Comparison of ENCODE assay signal across 16 cellular contexts in the genomic region with DNA sequence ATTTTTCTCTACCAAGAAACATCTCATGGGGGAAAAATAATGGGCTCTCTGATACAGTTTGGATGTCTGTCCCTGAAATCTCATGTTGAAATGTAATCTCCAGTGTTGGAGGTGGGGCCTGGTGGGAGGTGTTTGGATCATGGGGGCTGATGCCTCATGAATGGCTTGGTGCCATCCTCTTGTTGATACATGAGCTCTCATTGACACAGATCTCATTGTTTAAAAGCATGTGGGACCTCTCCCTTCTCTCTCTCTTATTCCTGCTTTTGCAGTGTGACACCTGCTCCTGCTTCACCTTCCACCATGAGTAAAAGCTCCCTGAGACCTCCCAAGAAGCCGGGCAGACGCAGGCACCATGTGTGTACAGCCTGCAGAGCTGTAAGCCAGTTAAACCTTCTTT.
A peak's percentile ranks its signal among the peaks of the same experiment; 100 is the strongest.
DNase-seq lines count a peak whose midpoint lies in the region; ATAC-seq and TF ChIP-seq lines count a peak whose summit lies in the region.
"Had no signal": no experiment of that assay in that cellular context is flagged by ENCODE, and none has a peak within 500 bp of the region (broad histone marks: within the 10 kb centered on the region; RNA-seq: fewer than 3 reads in every experiment).

No MANE protein-coding gene starts in this region.

- intact Hi-C loops in spleen (cut with DNase I; ENCODE audit: low total_unique reads), result no loop called here

- DNase-seq in NCI-H510A (lab: John Stamatoyannopoulos, UW), result peak; percentile 2
- DNase-seq in NCI-H510A treated with DMSO at 0.1 percent for 48 hours (lab: John Stamatoyannopoulos, UW), result no peak
- DNase-seq in NCI-H2029 (lab: John Stamatoyannopoulos, UW), result peak; percentile 75
- no peak for DNase-seq in T-helper 17 cell
- DNase-seq in GM13977 (ENCODE audit: low spot score), result no peak
- DNase-seq in NCI-H82 (lab: John Stamatoyannopoulos, UW), result no peak
- DNase-seq in spleen, result no peak
- DNase-seq: CD4-positive, alpha-beta memory T cell; DMS153; DMS79 treated with DMSO at 0.1 percent for 48 hours; EL; IMR-90 had no signal

- WGBS in spleen, 5 donors, result 89 to 98% (median 96%) methylated on average over 2 of the region's 2 CpGs

- H3K36me3 Mint-ChIP-seq in T-helper 17 cell (ENCODE audit: low read depth), result no peaks in the 10 kb centered on the region
- H3K36me3 Mint-ChIP-seq: CD4-positive, alpha-beta memory T cell had no signal

- H3K27ac Mint-ChIP-seq in T-helper 17 cell, result peak overlapping the region; percentile 24
- H3K27ac Mint-ChIP-seq: B cell; CD4-positive, alpha-beta memory T cell had no signal

- H3K4me3 ChIP-seq in spleen, result no peak overlapping the region

- no peaks in the 10 kb centered on the region for H3K27me3 Mint-ChIP-seq in T-helper 17 cell
- H3K27me3 Mint-ChIP-seq: B cell; CD4-positive, alpha-beta memory T cell had no signal

- TF ChIP-seq POLR2A in spleen (IDR thresholded peaks at IDR 0.05), result no peak

- H3K27ac ChIP-seq in spleen, result no peak overlapping the region
- H3K27ac ChIP-seq: C4-2B, HL-60 had no signal

- no peak for ATAC-seq in T-helper 17 cell
- ATAC-seq: HCT116 had no signal

- no peak overlapping the region for H3K4me3 Mint-ChIP-seq in T-helper 17 cell
- H3K4me3 Mint-ChIP-seq: B cell; CD4-positive, alpha-beta memory T cell had no signal

- no peak for TF ChIP-seq CTCF in GM13977 (IDR thresholded peaks at IDR 0.05; ENCODE audit: extremely low read depth, insufficient read depth, missing control alignments)
- TF ChIP-seq CTCF in spleen (IDR thresholded peaks at IDR 0.05 in 8 of 11, conservative IDR thresholded peaks at IDR 0.05 in 3 of 11), result no peak

- no peaks in the 10 kb centered on the region for H3K4me1 Mint-ChIP-seq in T-helper 17 cell
- H3K4me1 Mint-ChIP-seq: B cell; CD4-positive, alpha-beta memory T cell had no signal

- H3K9me3 ChIP-seq in T-helper 17 cell (ENCODE audit: control insufficient read depth, low read length, poor library complexity, severe bottlenecking) (no peaks in the 10 kb centered on the region), spleen (no peaks in the 10 kb centered on the region)

- H3K36me3 ChIP-seq in spleen, result no peaks in the 10 kb centered on the region

- H3K27me3 ChIP-seq in spleen (replicated peaks in 1 of 7), result no peaks in the 10 kb centered on the region

- in situ Hi-C loops in GM13977 (cut with MboI; ENCODE audit: low pct_unique_long_range_greater_than_20kb, low sequenced_read_pairs, unreplicated experiment), result no loop called here

- no peaks in the 10 kb centered on the region for H3K4me1 ChIP-seq in spleen

Comparison
In these comparisons a context has a peak if more than half of its experiments do, and no peak if none do; other contexts are left out.
1. DNase-seq: peak in NCI-H510A (single experiment) and NCI-H2029 (single experiment); none in NCI-H510A treated with DMSO at 0.1 percent for 48 hours (single experiment), T-helper 17 cell (0 of 3), GM13977 (single experiment), NCI-H82 (single experiment) and spleen (single experiment).